16 cellular contexts compared by ENCODE assay signal in the genomic region with DNA sequence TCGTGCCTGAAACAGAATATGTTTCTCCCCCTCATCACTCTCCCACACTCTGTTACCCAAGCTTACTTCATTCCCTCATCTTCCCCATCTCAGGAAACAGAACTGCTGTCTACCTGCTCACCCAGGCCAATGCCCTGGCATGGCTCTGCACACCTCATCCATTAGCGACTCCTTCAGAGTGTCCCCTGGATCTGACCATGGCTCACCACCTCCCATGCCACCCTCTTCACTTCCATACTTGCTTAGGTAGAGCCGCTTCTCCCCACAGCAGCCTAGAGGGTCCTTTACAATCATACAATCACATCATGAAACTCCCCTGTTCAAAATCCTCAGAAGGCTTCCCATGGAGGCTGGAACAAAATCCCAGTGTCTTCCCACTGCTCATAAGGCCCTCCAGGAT. TPM values are rescaled to one million over a fixed set of nuclear protein-coding genes. Genes with fewer than 3 reads are reported as not detected.
DNase-seq lines count a peak whose midpoint lies in the region; ATAC-seq and TF ChIP-seq lines count a peak whose summit lies in the region.
"Had no signal": no experiment of that assay in that cellular context is flagged by ENCODE, and none has a peak within 500 bp of the region (broad histone marks: within the 10 kb centered on the region; RNA-seq: fewer than 3 reads in every experiment).

No MANE protein-coding gene starts in this region.

- H3K27me3 ChIP-seq in right atrium auricular region: no peaks in the 10 kb centered on the region
- H3K27me3 ChIP-seq in esophagus muscularis mucosa: no peaks in the 10 kb centered on the region
- H3K27me3 ChIP-seq in endodermal cell (ENCODE audit: control insufficient read depth, insufficient read depth, low read length, poor library complexity, severe bottlenecking): no peaks in the 10 kb centered on the region
- H3K27me3 ChIP-seq: BLaER1 had no signal

- no peak for TF ChIP-seq EP300 in esophagus muscularis mucosa (IDR thresholded peaks at IDR 0.05)

- H3K9me3 Mint-ChIP-seq in stimulated activated effector memory CD8-positive, alpha-beta T cell treated with anti-CD3 and anti-CD28 coated beads, Interleukin-12 subunit alpha, Interleukin-12 subunit beta, amount 100 ng/mL, for 72 hours: no peaks in the 10 kb centered on the region
- H3K9me3 Mint-ChIP-seq in endodermal cell: no peaks in the 10 kb centered on the region
- H3K9me3 Mint-ChIP-seq: CD8-positive, alpha-beta memory T cell had no signal

- H3K9me3 ChIP-seq in right atrium auricular region: no peaks in the 10 kb centered on the region
- H3K9me3 ChIP-seq in esophagus muscularis mucosa: no peaks in the 10 kb centered on the region
- no peaks in the 10 kb centered on the region for H3K9me3 ChIP-seq in endodermal cell (ENCODE audit: control insufficient read depth, low read length)
- H3K9me3 ChIP-seq: BLaER1 had no signal

- no peaks in the 10 kb centered on the region for H3K4me1 Mint-ChIP-seq in stimulated activated effector memory CD8-positive, alpha-beta T cell treated with anti-CD3 and anti-CD28 coated beads, Interleukin-12 subunit alpha, Interleukin-12 subunit beta, amount 100 ng/mL, for 72 hours
- peaks cover 2% of the 10 kb centered on the region for H3K4me1 Mint-ChIP-seq in endodermal cell
- H3K4me1 Mint-ChIP-seq: CD8-positive, alpha-beta memory T cell had no signal

- H3K27ac ChIP-seq in right atrium auricular region: no peak overlapping the region
- peak overlapping the region in 3 of 4 donors; percentile 6 to 25 (median 15) for H3K27ac ChIP-seq in esophagus muscularis mucosa (replicated peaks in 1 of 4)
- no peak overlapping the region for H3K27ac ChIP-seq in endodermal cell (ENCODE audit: low read depth, low read length)
- H3K27ac ChIP-seq: BLaER1, GM23248 had no signal

- H3K9ac ChIP-seq in endodermal cell (ENCODE audit: extremely low read depth, low read length, poor library complexity, severe bottlenecking): no peak overlapping the region
- H3K9ac ChIP-seq: BLaER1, GM23248 had no signal

- H3K36me3 ChIP-seq in right atrium auricular region: no peaks in the 10 kb centered on the region
- H3K36me3 ChIP-seq in esophagus muscularis mucosa: no peaks in the 10 kb centered on the region
- no peaks in the 10 kb centered on the region for H3K36me3 ChIP-seq in endodermal cell (ENCODE audit: control insufficient read depth, insufficient read depth, low read length)
- H3K36me3 ChIP-seq: BLaER1 had no signal

- H3K4me1 ChIP-seq in right atrium auricular region: peaks cover 0 to 10% of the 10 kb centered on the region in 2 donors
- H3K4me1 ChIP-seq in esophagus muscularis mucosa: peaks cover 9 to 15% (median 14%) of the 10 kb centered on the region in 4 donors
- no peaks in the 10 kb centered on the region for H3K4me1 ChIP-seq in endodermal cell (ENCODE audit: control insufficient read depth, insufficient read depth, low read length)
- H3K4me1 ChIP-seq: BLaER1 had no signal

- H3K27me3 Mint-ChIP-seq in endodermal cell (ENCODE audit: insufficient read depth): no peaks in the 10 kb centered on the region

- no peak overlapping the region for H3K27ac Mint-ChIP-seq in stimulated activated effector memory CD8-positive, alpha-beta T cell treated with anti-CD3 and anti-CD28 coated beads, Interleukin-12 subunit alpha, Interleukin-12 subunit beta, amount 100 ng/mL, for 72 hours
- no peak overlapping the region for H3K27ac Mint-ChIP-seq in endodermal cell
- H3K27ac Mint-ChIP-seq: CD8-positive, alpha-beta memory T cell had no signal

- H3K4me3 Mint-ChIP-seq in stimulated activated effector memory CD8-positive, alpha-beta T cell treated with anti-CD3 and anti-CD28 coated beads, Interleukin-12 subunit alpha, Interleukin-12 subunit beta, amount 100 ng/mL, for 72 hours: no peak overlapping the region
- H3K4me3 Mint-ChIP-seq in endodermal cell: no peak overlapping the region
- H3K4me3 Mint-ChIP-seq: CD8-positive, alpha-beta memory T cell had no signal

- H3K4me3 ChIP-seq in right atrium auricular region (no peak overlapping the region), esophagus muscularis mucosa (no peak overlapping the region), endodermal cell (ENCODE audit: low read length) (no peak overlapping the region)
- H3K4me3 ChIP-seq: BLaER1, GM12878, GM23248 had no signal

- TF ChIP-seq POLR2A in esophagus muscularis mucosa (IDR thresholded peaks at IDR 0.05; ENCODE audit: low read depth): no peak

- intact Hi-C loops in left cardiac atrium (cut with DNase I): no loop called here
- intact Hi-C loops in esophagus muscularis mucosa (cut with DNase I): no loop called here

- TF ChIP-seq CTCF in right atrium auricular region (IDR thresholded peaks at IDR 0.05): no peak
- TF ChIP-seq CTCF in esophagus muscularis mucosa (IDR thresholded peaks at IDR 0.05): no peak
- no peak for TF ChIP-seq CTCF in endodermal cell (conservative IDR thresholded peaks at IDR 0.05)

- 70% methylated on average over 3 of the region's 3 CpGs for WGBS in esophagus muscularis mucosa
- 83 to 88% methylated on average over 2 to 3 of the region's 3 CpGs for WGBS in endodermal cell (ENCODE audit: insufficient coverage in 1 of 2, insufficient read length in 1 of 2), 2 experiments

- no peak for ATAC-seq in left cardiac atrium
- peak; percentile 8 for ATAC-seq in stimulated activated effector memory CD8-positive, alpha-beta T cell treated with anti-CD3 and anti-CD28 coated beads, Interleukin-12 subunit alpha, Interleukin-12 subunit beta, amount 100 ng/mL, for 72 hours
- ATAC-seq: GM12878 had no signal

- H3K36me3 Mint-ChIP-seq in stimulated activated effector memory CD8-positive, alpha-beta T cell treated with anti-CD3 and anti-CD28 coated beads, Interleukin-12 subunit alpha, Interleukin-12 subunit beta, amount 100 ng/mL, for 72 hours: no peaks in the 10 kb centered on the region
- no peaks in the 10 kb centered on the region for H3K36me3 Mint-ChIP-seq in endodermal cell (ENCODE audit: low read depth)
- H3K36me3 Mint-ChIP-seq: CD8-positive, alpha-beta memory T cell had no signal

- peak; percentile 54 for DNase-seq in right atrium auricular region (ENCODE audit: low spot score)
- DNase-seq in left cardiac atrium: no peak
- no peak for DNase-seq in esophagus muscularis mucosa (ENCODE audit: extremely low spot score)
- no peak for DNase-seq in stimulated activated effector memory CD8-positive, alpha-beta T cell treated with anti-CD3 and anti-CD28 coated beads, Interleukin-12 subunit alpha, Interleukin-12 subunit beta, amount 100 ng/mL, for 72 hours (ENCODE audit: low spot score in 2 of 2)
- no peak for DNase-seq in endodermal cell
- DNase-seq in GF-D8 (lab: John Stamatoyannopoulos, UW): no peak
- no peak for DNase-seq in stimulated activated naive CD4-positive, alpha-beta T cell treated with Interleukin-2 at 50 U/mL for 16 hours (lab: John Stamatoyannopoulos, UW)
- no peak for DNase-seq in stimulated activated CD4-positive, alpha-beta T cell treated with anti-CD3 and anti-CD28 coated beads, Interleukin-4, amount 100 ng/mL, for 1 hour
- DNase-seq: CD8-positive, alpha-beta memory T cell; DMS79 treated with DMSO at 0.1 percent for 48 hours; NCI-H187 treated with DMSO at 0.1 percent for 48 hours; NCI-H446; NCI-H69 had no signal

RNA-seq across cellular contexts. Expression of gene RAD18, which starts 33.9 kb away (rescaled TPM):
- total RNA-seq in right atrium auricular region: 1 to 10 TPM; 2.4 to 3.6 TPM
- total RNA-seq in left cardiac atrium: 10 to 100 TPM in 1 of 2 donors, 1 to 10 TPM in 1; 4.2 to 13.5 TPM
- total RNA-seq in esophagus muscularis mucosa: 1 to 10 TPM; 3.4 to 6.6 (median 5.2) TPM
- total RNA-seq in endodermal cell: 10 to 100 TPM; 18.2 to 20.8 TPM
- 19.1 TPM for polyA plus RNA-seq in endodermal cell (2013, experiment 1 of 2)
- polyA plus RNA-seq in endodermal cell (2013, experiment 2 of 2): 17.8 TPM

Comparison
In these comparisons a context has a peak if more than half of its experiments do, and no peak if none do; other contexts are left out.
1. H3K27ac ChIP-seq: peak in esophagus muscularis mucosa (3 of 4); none in right atrium auricular region (0 of 2) and endodermal cell (single experiment).